In the genomic region with DNA sequence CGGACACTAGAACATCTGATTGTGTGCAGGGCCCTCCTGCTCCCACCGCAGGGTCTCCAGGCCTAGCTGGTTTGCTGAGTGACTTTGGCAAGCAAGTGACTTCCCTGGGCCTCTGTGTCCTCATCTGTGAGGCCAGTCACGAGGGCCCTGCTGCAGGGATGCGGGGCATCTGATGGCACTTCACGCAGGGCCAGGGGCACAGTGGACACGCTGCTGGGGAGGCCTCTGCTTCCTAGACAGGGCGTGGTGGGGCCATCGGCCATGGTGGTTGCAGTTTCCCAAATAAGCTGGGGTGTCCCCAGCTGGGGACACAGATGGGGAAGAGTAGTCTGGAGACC, we compare ENCODE assay signal across 15 cellular contexts. TPM values are rescaled to one million over a fixed set of nuclear protein-coding genes. Genes with fewer than 3 reads are reported as not detected.
"Had no signal": no experiment of that assay in that cellular context is flagged by ENCODE, and none has a peak within 500 bp of the region (broad histone marks: within the 10 kb centered on the region; RNA-seq: fewer than 3 reads in every experiment).

No MANE protein-coding gene starts in this region.

- H3K4me3 ChIP-seq: dorsolateral prefrontal cortex, hepatocyte, smooth muscle cell, tibial artery had no signal

- H3K9me3 ChIP-seq: neutrophil, tibial artery had no signal

- H3K79me2 ChIP-seq: hepatocyte had no signal

- ATAC-seq: stimulated activated memory B cell treated with anti-CD40 and anti-IgM and Interleukin-4, amounts not matched to agents 10 μg/mL and 1 μg/mL and 100 μg/mL, for 72 hours had no signal

- DNase-seq: cortex of kidney; effector CD8-positive, alpha-beta T cell; foreskin melanocyte; head of caudate nucleus; stimulated activated CD4-positive, alpha-beta T cell treated with anti-CD3 and anti-CD28 coated beads, Interleukin-4, amount 100 ng/mL, for 1 hour; stimulated activated CD8-positive, alpha-beta memory T cell treated with anti-CD3 and anti-CD28 coated beads, Interleukin-4, amount 100 ng/mL, for 48 hours had no signal

- H3K27ac ChIP-seq: dorsolateral prefrontal cortex, hepatocyte, neutrophil, tibial artery had no signal

- H3K4me1 ChIP-seq: tibial artery had no signal

- H3K27me3 ChIP-seq: dorsolateral prefrontal cortex, hepatocyte, neutrophil, tibial artery had no signal

- H3K4me2 ChIP-seq: hepatocyte, smooth muscle cell had no signal

RNA-seq across cellular contexts. Expression of a gene that starts 59.6 kb away (rescaled TPM):
- total RNA-seq: lower leg skin, osteoblast, pulmonary artery endothelial cell had no signal
